In the genomic region with DNA sequence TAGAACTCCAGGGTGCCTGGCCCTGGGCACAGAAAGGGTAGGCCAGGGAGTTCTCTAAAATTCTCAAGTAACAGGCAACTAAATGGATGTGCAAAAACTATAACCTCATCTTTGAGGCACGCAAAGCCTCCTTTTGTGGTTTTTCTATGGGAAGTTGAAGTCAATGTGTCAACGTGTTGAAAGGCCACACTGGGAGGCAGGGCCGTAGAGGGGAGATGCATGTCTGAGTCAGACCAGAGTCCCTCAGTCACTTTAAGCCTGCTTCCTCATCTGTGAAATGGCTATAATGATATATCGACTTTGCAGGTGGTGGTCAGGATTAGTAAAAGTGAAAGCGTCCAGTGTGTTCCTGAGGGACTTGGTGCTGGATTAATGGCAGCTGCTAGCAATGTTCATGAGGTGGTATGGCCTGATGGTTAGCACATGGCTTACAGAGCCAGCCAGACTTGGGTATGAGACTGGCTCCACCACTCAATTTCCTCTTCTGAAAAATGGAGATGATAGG, we compare ENCODE assay signal across 9 cellular contexts. TPM values are rescaled to one million over a fixed set of nuclear protein-coding genes. Genes with fewer than 3 reads are reported as not detected.
A peak's percentile ranks its signal among the peaks of the same experiment; 100 is the strongest.
DNase-seq lines count a peak whose midpoint lies in the region; ATAC-seq and TF ChIP-seq lines count a peak whose summit lies in the region.
"Had no signal": no experiment of that assay in that cellular context is flagged by ENCODE, and none has a peak within 500 bp of the region (broad histone marks: within the 10 kb centered on the region; RNA-seq: fewer than 3 reads in every experiment).

No MANE protein-coding gene starts in this region.

- H3K9me3 Mint-ChIP-seq in activated T-helper 1 cell treated with anti-CD3 and anti-CD28 coated beads, Interleukin-12 subunit alpha, Interleukin-12 subunit beta, Interleukin-2, Interleukin-4 antibody, amounts not matched to agents 30 ng/mL and 10 ng/mL and 1 ng/mL, durations not matched to agents 14 hours and 24 hours and 36 hours: no peaks in the 10 kb centered on the region
- H3K9me3 Mint-ChIP-seq in stimulated activated naive CD8-positive, alpha-beta T cell treated with anti-CD3 and anti-CD28 coated beads, Interleukin-15, amount 100 ng/mL, for 72 hours: peaks cover 0 to 6% of the 10 kb centered on the region in 2 donors
- H3K9me3 Mint-ChIP-seq in CD8-positive, alpha-beta memory T cell: no peaks in the 10 kb centered on the region
- H3K9me3 Mint-ChIP-seq: nephron had no signal

- intact Hi-C loops in cardiac septum (cut with DNase I): no loop called here
- intact Hi-C loops in activated T-helper 1 cell treated with anti-CD3 and anti-CD28 coated beads, Interleukin-12 subunit alpha, Interleukin-12 subunit beta, Interleukin-2, Interleukin-4 antibody, amounts not matched to agents 30 ng/mL and 10 ng/mL and 1 ng/mL, durations not matched to agents 14 hours and 24 hours and 36 hours (cut with micrococcal nuclease): no loop called here

- no peaks in the 10 kb centered on the region for H3K9me3 ChIP-seq in right atrium auricular region
- no peaks in the 10 kb centered on the region for H3K9me3 ChIP-seq in CD8-positive, alpha-beta memory T cell (ENCODE audit: low read length)

- peak overlapping the region; percentile 32 for H3K4me3 Mint-ChIP-seq in activated T-helper 1 cell treated with anti-CD3 and anti-CD28 coated beads, Interleukin-12 subunit alpha, Interleukin-12 subunit beta, Interleukin-2, Interleukin-4 antibody, amounts not matched to agents 30 ng/mL and 10 ng/mL and 1 ng/mL, durations not matched to agents 14 hours and 24 hours and 36 hours
- H3K4me3 Mint-ChIP-seq in stimulated activated naive CD8-positive, alpha-beta T cell treated with anti-CD3 and anti-CD28 coated beads, Interleukin-15, amount 100 ng/mL, for 72 hours: peak overlapping the region; percentile 17 to 22
- no peak overlapping the region for H3K4me3 Mint-ChIP-seq in CD8-positive, alpha-beta memory T cell
- H3K4me3 Mint-ChIP-seq: nephron had no signal

- peaks cover 60% of the 10 kb centered on the region for H3K4me1 Mint-ChIP-seq in activated T-helper 1 cell treated with anti-CD3 and anti-CD28 coated beads, Interleukin-12 subunit alpha, Interleukin-12 subunit beta, Interleukin-2, Interleukin-4 antibody, amounts not matched to agents 30 ng/mL and 10 ng/mL and 1 ng/mL, durations not matched to agents 14 hours and 24 hours and 36 hours (ENCODE audit: low read depth)
- peaks cover 57% of the 10 kb centered on the region for H3K4me1 Mint-ChIP-seq in stimulated activated naive CD8-positive, alpha-beta T cell treated with anti-CD3 and anti-CD28 coated beads, Interleukin-15, amount 100 ng/mL, for 72 hours
- H3K4me1 Mint-ChIP-seq in CD8-positive, alpha-beta memory T cell: peaks cover 19 to 23% (median 19%) of the 10 kb centered on the region in 3 donors
- H3K4me1 Mint-ChIP-seq: nephron had no signal

- TF ChIP-seq CTCF in right atrium auricular region (IDR thresholded peaks at IDR 0.05) (no peak), RWPE1 (conservative IDR thresholded peaks at IDR 0.05; ENCODE audit: low read depth) (no peak)

- H3K27me3 Mint-ChIP-seq in activated T-helper 1 cell treated with anti-CD3 and anti-CD28 coated beads, Interleukin-12 subunit alpha, Interleukin-12 subunit beta, Interleukin-2, Interleukin-4 antibody, amounts not matched to agents 30 ng/mL and 10 ng/mL and 1 ng/mL, durations not matched to agents 14 hours and 24 hours and 36 hours (ENCODE audit: insufficient read depth): no peaks in the 10 kb centered on the region
- H3K27me3 Mint-ChIP-seq in stimulated activated naive CD8-positive, alpha-beta T cell treated with anti-CD3 and anti-CD28 coated beads, Interleukin-15, amount 100 ng/mL, for 72 hours: peaks cover 16% of the 10 kb centered on the region
- peaks cover 2 to 18% of the 10 kb centered on the region in 2 donors for H3K27me3 Mint-ChIP-seq in CD8-positive, alpha-beta memory T cell

- POLR2A ChIA-PET in CD8-positive, alpha-beta memory T cell (lab: Charles Lee): no interaction called here
- POLR2A ChIA-PET in RWPE1 (lab: Yijun Ruan, JAX; ENCODE audit: low non-redundant PET): no interaction called here

- H3K27ac Mint-ChIP-seq in activated T-helper 1 cell treated with anti-CD3 and anti-CD28 coated beads, Interleukin-12 subunit alpha, Interleukin-12 subunit beta, Interleukin-2, Interleukin-4 antibody, amounts not matched to agents 30 ng/mL and 10 ng/mL and 1 ng/mL, durations not matched to agents 14 hours and 24 hours and 36 hours: peak overlapping the region; percentile 69
- H3K27ac Mint-ChIP-seq in stimulated activated naive CD8-positive, alpha-beta T cell treated with anti-CD3 and anti-CD28 coated beads, Interleukin-15, amount 100 ng/mL, for 72 hours: peak overlapping the region; percentile 23 to 72
- peak overlapping the region in 1 of 8 donors; percentile 18 for H3K27ac Mint-ChIP-seq in CD8-positive, alpha-beta memory T cell
- H3K27ac Mint-ChIP-seq: nephron had no signal

- H3K4me3 ChIP-seq in right atrium auricular region: no peak overlapping the region
- no peak overlapping the region for H3K4me3 ChIP-seq in CD8-positive, alpha-beta memory T cell (ENCODE audit: low read length)

- no peaks in the 10 kb centered on the region for H3K27me3 ChIP-seq in right atrium auricular region
- H3K27me3 ChIP-seq in CD8-positive, alpha-beta memory T cell (ENCODE audit: insufficient read depth, low read length, poor library complexity, severe bottlenecking): no peaks in the 10 kb centered on the region

- H3K27ac ChIP-seq in right atrium auricular region (no peak overlapping the region), RWPE1 (no peak overlapping the region)
- H3K27ac ChIP-seq in CD8-positive, alpha-beta memory T cell (ENCODE audit: low read depth, low read length): no peak overlapping the region

- CTCF ChIA-PET in CD8-positive, alpha-beta memory T cell (lab: Charles Lee): no interaction called here
- CTCF ChIA-PET in RWPE1 (lab: Yijun Ruan, JAX): interaction anchor here (1.5 kb wide), 1 partner anchor 24 kb away, joined by 10 read pairs; no protein-coding TSS in a partner anchor

- DNase-seq in cardiac septum (ENCODE audit: low spot score): peak; percentile 50
- no peak for DNase-seq in right atrium auricular region (ENCODE audit: low spot score)
- no peak for DNase-seq in activated T-helper 1 cell treated with anti-CD3 and anti-CD28 coated beads, Interleukin-12 subunit alpha, Interleukin-12 subunit beta, Interleukin-2, Interleukin-4 antibody, amounts not matched to agents 30 ng/mL and 10 ng/mL and 1 ng/mL, durations not matched to agents 14 hours and 24 hours and 36 hours (ENCODE audit: low spot score)
- DNase-seq in stimulated activated naive CD8-positive, alpha-beta T cell treated with anti-CD3 and anti-CD28 coated beads, Interleukin-15, amount 100 ng/mL, for 72 hours: peak in 1 of 2 donors; percentile 50
- DNase-seq in CD8-positive, alpha-beta memory T cell: no peak
- DNase-seq in HT-29 (ENCODE audit: low spot score): no peak
- DNase-seq in RWPE1 (ENCODE audit: low spot score): no peak

- ATAC-seq in HG03432 (IDR thresholded peaks at IDR 0.05; ENCODE audit: unreplicated experiment): peak; percentile 51
- peak; percentile 71 for ATAC-seq in stimulated activated naive CD8-positive, alpha-beta T cell treated with anti-CD3 and anti-CD28 coated beads, Interleukin-15, amount 100 ng/mL, for 72 hours

- H3K4me1 ChIP-seq in right atrium auricular region: no peaks in the 10 kb centered on the region
- peaks cover 7% of the 10 kb centered on the region for H3K4me1 ChIP-seq in CD8-positive, alpha-beta memory T cell (ENCODE audit: insufficient read depth, low read length)

- H3K36me3 Mint-ChIP-seq in activated T-helper 1 cell treated with anti-CD3 and anti-CD28 coated beads, Interleukin-12 subunit alpha, Interleukin-12 subunit beta, Interleukin-2, Interleukin-4 antibody, amounts not matched to agents 30 ng/mL and 10 ng/mL and 1 ng/mL, durations not matched to agents 14 hours and 24 hours and 36 hours (ENCODE audit: low read depth): peaks cover 3% of the 10 kb centered on the region
- peaks cover 0 to 3% (median 0%) of the 10 kb centered on the region in 3 donors for H3K36me3 Mint-ChIP-seq in CD8-positive, alpha-beta memory T cell

- H3K36me3 ChIP-seq in right atrium auricular region: no peaks in the 10 kb centered on the region
- H3K36me3 ChIP-seq in CD8-positive, alpha-beta memory T cell (ENCODE audit: insufficient read depth, low read length): no peaks in the 10 kb centered on the region

RNA-seq across cellular contexts. Expression of gene TGM5, which starts 17.0 kb away (rescaled TPM):
- total RNA-seq in cardiac septum (not detected), right atrium auricular region (under 1 TPM in 1 of 2 donors, not detected in 1; 0.15 TPM)
- not detected in 2 replicates for total RNA-seq in activated T-helper 1 cell treated with anti-CD3 and anti-CD28 coated beads, Interleukin-12 subunit alpha, Interleukin-12 subunit beta, Interleukin-2, Interleukin-4 antibody, amounts not matched to agents 30 ng/mL and 10 ng/mL and 1 ng/mL, durations not matched to agents 14 hours and 24 hours and 36 hours
- under 1 TPM in 1 of 2 experiments, not detected in 1; 0.18 TPM for total RNA-seq in CD8-positive, alpha-beta memory T cell
- not detected for polyA plus RNA-seq in CD8-positive, alpha-beta memory T cell
- total RNA-seq in HT-29 (2014; rRNA removed; shearing (Covaris generic)): not detected in 2 replicates

RNA-seq across cellular contexts. Expression of gene EPB42, which starts 28.9 kb away (rescaled TPM):
- total RNA-seq in cardiac septum (0.38 TPM), right atrium auricular region (1 to 10 TPM; 1.1 TPM)
- total RNA-seq in activated T-helper 1 cell treated with anti-CD3 and anti-CD28 coated beads, Interleukin-12 subunit alpha, Interleukin-12 subunit beta, Interleukin-2, Interleukin-4 antibody, amounts not matched to agents 30 ng/mL and 10 ng/mL and 1 ng/mL, durations not matched to agents 14 hours and 24 hours and 36 hours: not detected in 2 replicates
- not detected for total RNA-seq in CD8-positive, alpha-beta memory T cell
- polyA plus RNA-seq in CD8-positive, alpha-beta memory T cell: not detected
- total RNA-seq in HT-29 (2014; rRNA removed; shearing (Covaris generic)): not detected in 2 replicates

RNA-seq across cellular contexts. Expression of gene TGM7, which starts 52.3 kb away (rescaled TPM):
- total RNA-seq in cardiac septum: not detected
- total RNA-seq in right atrium auricular region: not detected
- total RNA-seq in activated T-helper 1 cell treated with anti-CD3 and anti-CD28 coated beads, Interleukin-12 subunit alpha, Interleukin-12 subunit beta, Interleukin-2, Interleukin-4 antibody, amounts not matched to agents 30 ng/mL and 10 ng/mL and 1 ng/mL, durations not matched to agents 14 hours and 24 hours and 36 hours: not detected in 2 replicates
- total RNA-seq in CD8-positive, alpha-beta memory T cell: not detected
- not detected for polyA plus RNA-seq in CD8-positive, alpha-beta memory T cell
- not detected in 2 replicates for total RNA-seq in HT-29 (2014; rRNA removed; shearing (Covaris generic))

Comparison
In these comparisons a context has a peak if more than half of its experiments do, and no peak if none do; other contexts are left out.
1. H3K4me3 Mint-ChIP-seq: peak in activated T-helper 1 cell treated with anti-CD3 and anti-CD28 coated beads, Interleukin-12 subunit alpha, Interleukin-12 subunit beta, Interleukin-2, Interleukin-4 antibody, amounts not matched to agents 30 ng/mL and 10 ng/mL and 1 ng/mL, durations not matched to agents 14 hours and 24 hours and 36 hours (single experiment) and stimulated activated naive CD8-positive, alpha-beta T cell treated with anti-CD3 and anti-CD28 coated beads, Interleukin-15, amount 100 ng/mL, for 72 hours (2 of 2); none in CD8-positive, alpha-beta memory T cell (0 of 7).